1 cellular context compared by ENCODE assay signal in genomic region chr6:2072450-2072849, GRCh38.
TF ChIP-seq lines count a peak whose summit lies in the region.

No MANE protein-coding gene starts in this region.

TF ChIP-seq in HCT116, 20 proteins besides CTCF, POLR2A, EP300 and RAD21:
- TF ChIP-seq SRF (IDR thresholded peaks at IDR 0.05; ENCODE audit: low read depth) (no peak), CEBPB (IDR thresholded peaks at IDR 0.05; ENCODE audit: low read depth) (peak; percentile 28; the same call in 1 of the 2 replicates), ZBTB33 (IDR thresholded peaks at IDR 0.05; ENCODE audit: extremely low read depth, insufficient replicate concordance, low read length) (no peak), SP1 (IDR thresholded peaks at IDR 0.05; ENCODE audit: low read depth) (no peak), ATF3 (IDR thresholded peaks at IDR 0.05) (no peak)
- TF ChIP-seq, protein P1, sequence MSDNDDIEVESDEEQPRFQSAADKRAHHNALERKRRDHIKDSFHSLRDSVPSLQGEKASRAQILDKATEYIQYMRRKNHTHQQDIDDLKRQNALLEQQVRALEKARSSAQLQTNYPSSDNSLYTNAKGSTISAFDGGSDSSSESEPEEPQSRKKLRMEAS (IDR thresholded peaks at IDR 0.05), result no peak
